In the genomic region with DNA sequence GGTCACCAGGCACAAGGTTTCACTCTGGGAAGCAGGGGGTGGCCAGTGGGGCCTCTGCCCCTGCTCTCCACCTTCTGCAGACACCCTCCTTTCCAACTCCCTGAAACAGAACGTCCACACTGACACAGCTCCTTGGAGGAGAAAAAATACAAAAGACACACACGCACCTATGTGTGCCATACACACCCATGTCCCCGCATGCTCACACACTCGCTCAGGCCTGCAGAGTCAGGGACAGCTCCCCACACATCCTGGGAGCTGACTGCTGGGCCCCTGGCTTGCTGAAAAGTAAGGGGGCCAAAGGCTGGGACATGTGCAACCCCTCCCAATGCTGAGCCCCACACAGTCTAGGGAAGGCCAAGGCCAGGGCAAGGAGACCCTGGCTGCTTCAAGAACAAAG, we compare ENCODE assay signal across 15 cellular contexts.
A peak's percentile ranks its signal among the peaks of the same experiment; 100 is the strongest.
DNase-seq lines count a peak whose midpoint lies in the region; ATAC-seq and TF ChIP-seq lines count a peak whose summit lies in the region.
"Had no signal": no experiment of that assay in that cellular context is flagged by ENCODE, and none has a peak within 500 bp of the region (broad histone marks: within the 10 kb centered on the region; RNA-seq: fewer than 3 reads in every experiment).

No MANE protein-coding gene starts in this region.

- H3K4me1 ChIP-seq in adrenal gland (replicated peaks in 1 of 2) (peaks cover 0 to 19% of the 10 kb centered on the region in 2 donors), stomach smooth muscle (ENCODE audit: control insufficient read depth, insufficient read depth, low read length) (peaks cover 57% of the 10 kb centered on the region)

- intact Hi-C loops in CD14-positive monocyte (cut with micrococcal nuclease), result no loop called here
- intact Hi-C loops in adrenal gland (cut with DNase I), result no loop called here

- TF ChIP-seq CTCF in CD14-positive monocyte (IDR thresholded peaks at IDR 0.05) (no peak), adrenal gland (IDR thresholded peaks at IDR 0.05) (no peak), mesothelial cell of epicardium (IDR thresholded peaks at IDR 0.05; ENCODE audit: unreplicated experiment) (no peak)

- H3K27ac Mint-ChIP-seq in CD14-positive monocyte (no peak overlapping the region), mesothelial cell of epicardium (peak overlapping the region; percentile 19)
- H3K27ac Mint-ChIP-seq: CD8-positive, alpha-beta T cell had no signal

- no peaks in the 10 kb centered on the region for H3K9me3 ChIP-seq in adrenal gland (replicated peaks in 1 of 3)
- H3K9me3 ChIP-seq in stomach smooth muscle (ENCODE audit: control insufficient read depth in 2 of 2, low read length in 2 of 2), result no peaks in the 10 kb centered on the region

- H3K27me3 ChIP-seq in adrenal gland (no peaks in the 10 kb centered on the region), stomach smooth muscle (ENCODE audit: control insufficient read depth in 1 of 2, insufficient read depth in 2 of 2, low read length in 2 of 2) (no peaks in the 10 kb centered on the region)

- 59 to 87% (median 77%) methylated on average over 4 of the region's 4 CpGs for WGBS in adrenal gland, 4 donors

- no peak overlapping the region for H3K4me3 ChIP-seq in adrenal gland
- H3K4me3 ChIP-seq in stomach smooth muscle (ENCODE audit: low read length in 2 of 2), result no peak overlapping the region

- H3K4me1 Mint-ChIP-seq in CD14-positive monocyte, result peaks cover 21% of the 10 kb centered on the region
- H3K4me1 Mint-ChIP-seq in mesothelial cell of epicardium, result peaks cover 11% of the 10 kb centered on the region

- H3K9me3 Mint-ChIP-seq in CD14-positive monocyte, result peaks cover 0 to 1% (median 0%) of the 10 kb centered on the region in 7 donors
- no peaks in the 10 kb centered on the region for H3K9me3 Mint-ChIP-seq in mesothelial cell of epicardium
- H3K9me3 Mint-ChIP-seq: CD8-positive, alpha-beta T cell had no signal

- H3K36me3 Mint-ChIP-seq in CD14-positive monocyte (peaks cover 6 to 7% of the 10 kb centered on the region in 2 donors), mesothelial cell of epicardium (peaks cover 14% of the 10 kb centered on the region)
- H3K36me3 Mint-ChIP-seq: CD8-positive, alpha-beta T cell had no signal

- H3K9ac ChIP-seq in stomach smooth muscle (ENCODE audit: low read length in 2 of 2), result no peak overlapping the region

- TF ChIP-seq POLR2A in adrenal gland (IDR thresholded peaks at IDR 0.05), result no peak

- H3K27ac ChIP-seq in adrenal gland (peak overlapping the region in 1 of 5 donors; percentile 38), stomach smooth muscle (ENCODE audit: low read length) (peak overlapping the region; percentile 55)

- H3K36me3 ChIP-seq in adrenal gland (replicated peaks in 1 of 2) (peaks cover 0 to 52% of the 10 kb centered on the region in 2 donors), stomach smooth muscle (ENCODE audit: control insufficient read depth in 2 of 2, insufficient read depth in 2 of 2, low read length in 2 of 2) (peaks cover 58 to 66% of the 10 kb centered on the region in 2 donors)

- DNase-seq in CD14-positive monocyte (ENCODE audit: low spot score) (peak; percentile 22), adrenal gland (peak in 5 of 7 donors; percentile 7 to 30 (median 14)), mesothelial cell of epicardium (ENCODE audit: low spot score in 2 of 2, unreplicated experiment in 2 of 2) (no peak), NCI-H82 (lab: John Stamatoyannopoulos, UW) (no peak), anterior cingulate cortex (lab: John Stamatoyannopoulos, UW) (no peak)
- DNase-seq in stimulated activated CD4-positive, alpha-beta T cell treated with anti-CD3 and anti-CD28 coated beads, Interleukin-2, amount 100 ng/mL, for 48 hours, result no peak
- DNase-seq: CD8-positive, alpha-beta T cell; DMS79 treated with DMSO at 0.1 percent for 48 hours; NCI-H1048; NCI-H146; NCI-H2081; NCI-H510A treated with DMSO at 0.1 percent for 48 hours; SHP77 had no signal

- no peak for ATAC-seq in GM21619 (IDR thresholded peaks at IDR 0.05; ENCODE audit: unreplicated experiment)
- ATAC-seq: CD8-positive, alpha-beta T cell had no signal

- H3K27me3 Mint-ChIP-seq in CD14-positive monocyte (ENCODE audit: low read depth in 3 of 3), result peaks cover 1 to 8% (median 4%) of the 10 kb centered on the region in 3 donors
- H3K27me3 Mint-ChIP-seq in mesothelial cell of epicardium (ENCODE audit: low read depth), result no peaks in the 10 kb centered on the region

- no peak overlapping the region for H3K4me3 Mint-ChIP-seq in CD14-positive monocyte
- no peak overlapping the region for H3K4me3 Mint-ChIP-seq in mesothelial cell of epicardium
- H3K4me3 Mint-ChIP-seq: CD8-positive, alpha-beta T cell had no signal

Comparison
In these comparisons a context has a peak if more than half of its experiments do, and no peak if none do; other contexts are left out.
1. DNase-seq: peak in CD14-positive monocyte (single experiment) and adrenal gland (5 of 7); none in mesothelial cell of epicardium (0 of 2), NCI-H82 (single experiment), stimulated activated CD4-positive, alpha-beta T cell treated with anti-CD3 and anti-CD28 coated beads, Interleukin-2, amount 100 ng/mL, for 48 hours (0 of 2) and anterior cingulate cortex (0 of 58).